3 cellular contexts compared by ENCODE assay signal in genomic region chrX:13679700-13680099, GRCh38. TPM values are rescaled to one million over a fixed set of nuclear protein-coding genes. Genes with fewer than 3 reads are reported as not detected.
DNase-seq lines count a peak whose midpoint lies in the region; ATAC-seq, FAIRE-seq and TF ChIP-seq lines count a peak whose summit lies in the region.
"Not testable (repeated sequence)": the region's sequence is repeated elsewhere in the genome, so short reads cannot be mapped to it uniquely, and the experiment has no call there.

No MANE protein-coding gene starts in this region.

- H3K27ac ChIP-seq in HEK293 (ENCODE audit: extremely low read depth, low read depth, low read length); K562 (ENCODE audit: extremely low read depth, low read depth, low read length): not testable (repeated sequence)

- H3K27me3 ChIP-seq in K562 (ENCODE audit: control insufficient read depth in 2 of 2, insufficient read depth in 2 of 2, low read length in 2 of 2) = not testable (repeated sequence)

- H3K36me3 Mint-ChIP-seq in natural killer cell treated with Interleukin-12 subunit alpha and Interleukin-12 subunit beta and Interleukin-15 and Interleukin-18, amount 100 ng/mL, for 72 hours = not testable (repeated sequence)

- not testable (repeated sequence) for ATAC-seq in K562; natural killer cell treated with Interleukin-12 subunit alpha and Interleukin-12 subunit beta and Interleukin-15 and Interleukin-18, amount 100 ng/mL, for 72 hours

- peaks cover 8 to 12% of the 10 kb centered on the region in 2 donors for H3K4me1 Mint-ChIP-seq in natural killer cell treated with Interleukin-12 subunit alpha and Interleukin-12 subunit beta and Interleukin-15 and Interleukin-18, amount 100 ng/mL, for 72 hours (ENCODE audit: low read depth in 2 of 2)

- not testable (repeated sequence) for H4K20me1 ChIP-seq in K562 (replicated peaks; ENCODE audit: control insufficient read depth, insufficient read depth, low read length)

- H3K27ac Mint-ChIP-seq in natural killer cell treated with Interleukin-12 subunit alpha and Interleukin-12 subunit beta and Interleukin-15 and Interleukin-18, amount 100 ng/mL, for 72 hours = peak overlapping the region in 1 of 2 donors; percentile 70

- H3K4me3 ChIP-seq in HEK293 (ENCODE audit: low read depth, low read length); K562: not testable (repeated sequence)

- not testable (repeated sequence) for TF ChIP-seq CTCF in HEK293 (tag by site-specific recombination; IDR thresholded peaks at IDR 0.05); K562 (IDR thresholded peaks at IDR 0.05 in 2 of 3, conservative IDR thresholded peaks at IDR 0.05 in 1 of 3; ENCODE audit: insufficient read depth in 2 of 3, low read depth in 1 of 3, low read length in 3 of 3)

- H3K27me3 Mint-ChIP-seq in natural killer cell treated with Interleukin-12 subunit alpha and Interleukin-12 subunit beta and Interleukin-15 and Interleukin-18, amount 100 ng/mL, for 72 hours = not testable (repeated sequence)

- intact Hi-C loops in K562 (cut with micrococcal nuclease) = not testable (repeated sequence)

- H3K79me2 ChIP-seq in K562 (ENCODE audit: control insufficient read depth, insufficient read depth, low read length) = not testable (repeated sequence)

- DNase-seq in K562 (ENCODE audit: extremely low read depth in 1 of 4, low spot score in 3 of 4); natural killer cell treated with Interleukin-12 subunit alpha and Interleukin-12 subunit beta and Interleukin-15 and Interleukin-18, amount 100 ng/mL, for 72 hours (ENCODE audit: low spot score): not testable (repeated sequence)

- WGBS in K562 (ENCODE audit: insufficient coverage, low coverage, missing lambda C conversion rate) = 21% methylated on average over 2 of the region's 4 CpGs

- not testable (repeated sequence) for H3K4me1 ChIP-seq in HEK293 (ENCODE audit: control insufficient read depth, insufficient read depth, low read length); K562 (replicated peaks in 1 of 2; ENCODE audit: control insufficient read depth in 2 of 2, insufficient read depth in 2 of 2, low read length in 2 of 2)

- TF ChIP-seq POLR2A in K562 (conservative IDR thresholded peaks at IDR 0.05) = not testable (repeated sequence)

- not testable (repeated sequence) for H3K9me3 Mint-ChIP-seq in natural killer cell treated with Interleukin-12 subunit alpha and Interleukin-12 subunit beta and Interleukin-15 and Interleukin-18, amount 100 ng/mL, for 72 hours

- H3K4me3 Mint-ChIP-seq in natural killer cell treated with Interleukin-12 subunit alpha and Interleukin-12 subunit beta and Interleukin-15 and Interleukin-18, amount 100 ng/mL, for 72 hours = peak overlapping the region; percentile 10

- CTCF ChIA-PET in HEK293 (lab: Yijun Ruan, JAX) = interaction anchor here (1.7 kb wide), 1 partner anchor 9 kb away, joined by 5 read pairs; the partner anchor contains the start of gene RAB9A
- CTCF ChIA-PET in K562 (lab: Yijun Ruan, JAX; ENCODE audit: low intra/inter-chr PET ratio) = not testable (repeated sequence)

- in situ Hi-C loops in K562 (cut with MboI) = not testable (repeated sequence)

- TF ChIP-seq RAD21 in K562 (CRISPR knock-in tag; conservative IDR thresholded peaks at IDR 0.05 in 1 of 2, IDR thresholded peaks at IDR 0.05 in 1 of 2) = not testable (repeated sequence)

- POLR2A ChIA-PET in HEK293 (lab: Yijun Ruan, JAX) (interaction anchor here (1.2 kb wide), 1 partner anchor 9 kb away, joined by 4 read pairs; the partner anchor contains the start of gene RAB9A), K562 (lab: Yijun Ruan, JAX) (interaction anchor here (1.6 kb wide), 1 partner anchor 19 kb away, joined by 4 read pairs; no protein-coding TSS in a partner anchor)

- H3K9me1 ChIP-seq in K562 (ENCODE audit: control insufficient read depth, insufficient read depth, low read length) = not testable (repeated sequence)

- BruUV-seq in K562 (replicated peaks; lab: Mats Ljungman, UMichigan) = not testable (repeated sequence)

- not testable (repeated sequence) for TF ChIP-seq EP300 in K562 (IDR thresholded peaks at IDR 0.05; ENCODE audit: low read length)

- not testable (repeated sequence) for H2AFZ ChIP-seq in K562 (ENCODE audit: low read depth, low read length)

- FAIRE-seq in K562 (lab: Jason Lieb, UNC) = not testable (repeated sequence)

- H3K9me3 ChIP-seq in HEK293 (ENCODE audit: control insufficient read depth, insufficient read depth, low read depth, low read length); K562 (replicated peaks; ENCODE audit: control insufficient read depth, insufficient read depth, low read depth, low read length): not testable (repeated sequence)

- not testable (repeated sequence) for H3K9ac ChIP-seq in K562 (ENCODE audit: insufficient read depth in 1 of 2, low read depth in 2 of 2, low read length in 2 of 2)

- not testable (repeated sequence) for H3K36me3 ChIP-seq in HEK293 (ENCODE audit: control insufficient read depth in 2 of 2, insufficient read depth in 1 of 2, low read length in 2 of 2); K562 (ENCODE audit: control insufficient read depth, insufficient read depth, low read length)

- not testable (repeated sequence) for H3K4me2 ChIP-seq in K562 (ENCODE audit: insufficient read depth, low read length)

RNA-seq across cellular contexts. Expression of gene RAB9A, which starts 9.2 kb away (rescaled TPM):
- total RNA-seq in K562 (2011; cell fraction: chromatin; rRNA removed; ENCODE audit: low replicate concordance) = 5.0 and 12.8 TPM in 2 replicates
- 2.5 and 5.3 TPM in 2 replicates for total RNA-seq in K562 (2011; cell fraction: nucleolus; rRNA removed)
- 6.5 and 10.2 TPM in 2 replicates for total RNA-seq in K562 (2011; cell fraction: nucleoplasm; rRNA removed)
- total RNA-seq in K562 (2014; rRNA removed) = 13.5 and 17.3 TPM in 2 replicates
- total RNA-seq in K562 (2014; rRNA removed; fragmentation: Illumina TruSeq; extraction: Trizol) = 19.0 and 19.7 TPM in 2 replicates
- total RNA-seq in K562 (2015; rRNA removed; fragmentation: Illumina TruSeq; extraction: Trizol) = 17.7 and 18.4 TPM in 2 replicates
- 17.8 and 18.3 TPM in 2 replicates for total RNA-seq in K562 (2021)
- 13.5 and 16.1 TPM in 2 replicates for polyA plus RNA-seq in K562 (2011; rRNA removed)
- 6.9 and 12.9 TPM in 2 replicates for polyA plus RNA-seq in K562 (2011; cell fraction: cytosol; rRNA removed)
- polyA plus RNA-seq in K562 (2011; cell fraction: nucleus; rRNA removed) = 5.0 and 8.8 TPM in 2 replicates
- 13.8 and 15.4 TPM in 2 replicates for polyA plus RNA-seq in K562 (2012)
- polyA plus RNA-seq in K562 (2014; fragmentation: Illumina TruSeq; extraction: Trizol) = 17.6 and 20.5 TPM in 2 replicates
- 10 to 100 TPM; 14.8 to 15.5 TPM for polyA plus RNA-seq in K562 (2014; fragmentation: Nextera tagmentation; extraction: Ambion mirVana)
- polyA plus RNA-seq in K562 (2014; rRNA removed) = 19.2 and 20.8 TPM in 2 replicates
- polyA minus RNA-seq in K562 (2011; rRNA and poly(A)+ RNA removed) = 12.5 and 18.7 TPM in 2 replicates
- 3.2 and 5.9 TPM in 2 replicates for polyA minus RNA-seq in K562 (2011; cell fraction: cytosol; rRNA and poly(A)+ RNA removed)
- polyA minus RNA-seq in K562 (2011; cell fraction: nucleus; rRNA and poly(A)+ RNA removed) = 2.8 and 3.9 TPM in 2 replicates
- 10 to 100 TPM; 27.7 to 73.6 TPM for total RNA-seq in natural killer cell treated with Interleukin-12 subunit alpha and Interleukin-12 subunit beta and Interleukin-15 and Interleukin-18, amount 100 ng/mL, for 72 hours

RNA-seq across cellular contexts. Expression of gene TCEANC, which starts 26.8 kb away (rescaled TPM):
- 3.6 and 6.2 TPM in 2 replicates for total RNA-seq in K562 (2011; cell fraction: chromatin; rRNA removed; ENCODE audit: low replicate concordance)
- total RNA-seq in K562 (2011; cell fraction: nucleolus; rRNA removed) = 2.2 and 2.9 TPM in 2 replicates
- total RNA-seq in K562 (2011; cell fraction: nucleoplasm; rRNA removed) = 3.7 and 5.6 TPM in 2 replicates
- 0.98 and 1.2 TPM in 2 replicates for total RNA-seq in K562 (2014; rRNA removed)
- total RNA-seq in K562 (2014; rRNA removed; fragmentation: Illumina TruSeq; extraction: Trizol) = 2.2 and 2.4 TPM in 2 replicates
- total RNA-seq in K562 (2015; rRNA removed; fragmentation: Illumina TruSeq; extraction: Trizol) = 2.0 and 2.2 TPM in 2 replicates
- total RNA-seq in K562 (2021) = 1.5 and 1.9 TPM in 2 replicates
- 2.5 and 2.8 TPM in 2 replicates for polyA plus RNA-seq in K562 (2011; rRNA removed)
- polyA plus RNA-seq in K562 (2011; cell fraction: cytosol; rRNA removed) = 0.48 and 0.88 TPM in 2 replicates
- polyA plus RNA-seq in K562 (2011; cell fraction: nucleus; rRNA removed) = 1.5 and 3.1 TPM in 2 replicates
- 0.91 and 1.6 TPM in 2 replicates for polyA plus RNA-seq in K562 (2012)
- polyA plus RNA-seq in K562 (2014; fragmentation: Illumina TruSeq; extraction: Trizol) = 1.7 and 2.0 TPM in 2 replicates
- 1 to 10 TPM; 2.0 to 2.3 TPM for polyA plus RNA-seq in K562 (2014; fragmentation: Nextera tagmentation; extraction: Ambion mirVana)
- 1.6 and 1.7 TPM in 2 replicates for polyA plus RNA-seq in K562 (2014; rRNA removed)
- 3.5 and 7.0 TPM in 2 replicates for polyA minus RNA-seq in K562 (2011; rRNA and poly(A)+ RNA removed)
- 0.91 and 1.0 TPM in 2 replicates for polyA minus RNA-seq in K562 (2011; cell fraction: cytosol; rRNA and poly(A)+ RNA removed)
- 0.94 and 4.8 TPM in 2 replicates for polyA minus RNA-seq in K562 (2011; cell fraction: nucleus; rRNA and poly(A)+ RNA removed)
- 1 to 10 TPM; 2.8 to 4.2 TPM for total RNA-seq in natural killer cell treated with Interleukin-12 subunit alpha and Interleukin-12 subunit beta and Interleukin-15 and Interleukin-18, amount 100 ng/mL, for 72 hours

RNA-seq across cellular contexts. Expression of gene TRAPPC2, which starts 54.7 kb away (rescaled TPM):
- 34.3 and 60.2 TPM in 2 replicates for total RNA-seq in K562 (2011; cell fraction: chromatin; rRNA removed; ENCODE audit: low replicate concordance)
- 23.8 and 24.1 TPM in 2 replicates for total RNA-seq in K562 (2011; cell fraction: nucleolus; rRNA removed)
- 38.8 and 60.5 TPM in 2 replicates for total RNA-seq in K562 (2011; cell fraction: nucleoplasm; rRNA removed)
- total RNA-seq in K562 (2014; rRNA removed) = 10.3 and 15.3 TPM in 2 replicates
- total RNA-seq in K562 (2014; rRNA removed; fragmentation: Illumina TruSeq; extraction: Trizol) = 26.1 and 31.1 TPM in 2 replicates
- 20.0 and 20.6 TPM in 2 replicates for total RNA-seq in K562 (2015; rRNA removed; fragmentation: Illumina TruSeq; extraction: Trizol)
- 15.6 and 18.6 TPM in 2 replicates for total RNA-seq in K562 (2021)
- 20.5 and 21.8 TPM in 2 replicates for polyA plus RNA-seq in K562 (2011; rRNA removed)
- polyA plus RNA-seq in K562 (2011; cell fraction: cytosol; rRNA removed) = 6.1 and 14.6 TPM in 2 replicates
- 17.4 and 17.5 TPM in 2 replicates for polyA plus RNA-seq in K562 (2011; cell fraction: nucleus; rRNA removed)
- polyA plus RNA-seq in K562 (2012) = 12.5 and 13.6 TPM in 2 replicates
- 13.1 and 13.7 TPM in 2 replicates for polyA plus RNA-seq in K562 (2014; fragmentation: Illumina TruSeq; extraction: Trizol)
- 10 to 100 TPM; 18.0 to 30.6 TPM for polyA plus RNA-seq in K562 (2014; fragmentation: Nextera tagmentation; extraction: Ambion mirVana)
- polyA plus RNA-seq in K562 (2014; rRNA removed) = 15.8 and 15.9 TPM in 2 replicates
- polyA minus RNA-seq in K562 (2011; rRNA and poly(A)+ RNA removed) = 13.3 and 17.2 TPM in 2 replicates
- 13.4 and 14.0 TPM in 2 replicates for polyA minus RNA-seq in K562 (2011; cell fraction: cytosol; rRNA and poly(A)+ RNA removed)
- 9.6 and 18.8 TPM in 2 replicates for polyA minus RNA-seq in K562 (2011; cell fraction: nucleus; rRNA and poly(A)+ RNA removed)
- total RNA-seq in natural killer cell treated with Interleukin-12 subunit alpha and Interleukin-12 subunit beta and Interleukin-15 and Interleukin-18, amount 100 ng/mL, for 72 hours = 10 to 100 TPM; 27.5 to 32.0 TPM

RNA-seq across cellular contexts. Expression of gene OFD1, which starts 54.8 kb away (rescaled TPM):
- total RNA-seq in K562 (2011; cell fraction: chromatin; rRNA removed; ENCODE audit: low replicate concordance) = 29.4 and 85.0 TPM in 2 replicates
- total RNA-seq in K562 (2011; cell fraction: nucleolus; rRNA removed) = 26.2 and 28.7 TPM in 2 replicates
- 27.1 and 29.2 TPM in 2 replicates for total RNA-seq in K562 (2011; cell fraction: nucleoplasm; rRNA removed)
- 20.9 and 24.7 TPM in 2 replicates for total RNA-seq in K562 (2014; rRNA removed)
- 33.3 and 38.8 TPM in 2 replicates for total RNA-seq in K562 (2014; rRNA removed; fragmentation: Illumina TruSeq; extraction: Trizol)
- 31.3 and 33.9 TPM in 2 replicates for total RNA-seq in K562 (2015; rRNA removed; fragmentation: Illumina TruSeq; extraction: Trizol)
- 26.0 and 26.1 TPM in 2 replicates for total RNA-seq in K562 (2021)
- 28.2 and 30.2 TPM in 2 replicates for polyA plus RNA-seq in K562 (2011; rRNA removed)
- 8.4 and 11.1 TPM in 2 replicates for polyA plus RNA-seq in K562 (2011; cell fraction: cytosol; rRNA removed)
- polyA plus RNA-seq in K562 (2011; cell fraction: nucleus; rRNA removed) = 75.5 and 89.4 TPM in 2 replicates
- 20.2 and 23.8 TPM in 2 replicates for polyA plus RNA-seq in K562 (2012)
- 23.4 and 30.1 TPM in 2 replicates for polyA plus RNA-seq in K562 (2014; fragmentation: Illumina TruSeq; extraction: Trizol)
- 10 to 100 TPM; 22.0 to 49.1 TPM for polyA plus RNA-seq in K562 (2014; fragmentation: Nextera tagmentation; extraction: Ambion mirVana)
- polyA plus RNA-seq in K562 (2014; rRNA removed) = 27.7 and 39.2 TPM in 2 replicates
- polyA minus RNA-seq in K562 (2011; rRNA and poly(A)+ RNA removed) = 18.3 and 22.4 TPM in 2 replicates
- 6.8 and 8.9 TPM in 2 replicates for polyA minus RNA-seq in K562 (2011; cell fraction: cytosol; rRNA and poly(A)+ RNA removed)
- 45.1 and 70.2 TPM in 2 replicates for polyA minus RNA-seq in K562 (2011; cell fraction: nucleus; rRNA and poly(A)+ RNA removed)
- total RNA-seq in natural killer cell treated with Interleukin-12 subunit alpha and Interleukin-12 subunit beta and Interleukin-15 and Interleukin-18, amount 100 ng/mL, for 72 hours = 10 to 100 TPM; 39.1 to 46.1 TPM
